In the genomic region with DNA sequence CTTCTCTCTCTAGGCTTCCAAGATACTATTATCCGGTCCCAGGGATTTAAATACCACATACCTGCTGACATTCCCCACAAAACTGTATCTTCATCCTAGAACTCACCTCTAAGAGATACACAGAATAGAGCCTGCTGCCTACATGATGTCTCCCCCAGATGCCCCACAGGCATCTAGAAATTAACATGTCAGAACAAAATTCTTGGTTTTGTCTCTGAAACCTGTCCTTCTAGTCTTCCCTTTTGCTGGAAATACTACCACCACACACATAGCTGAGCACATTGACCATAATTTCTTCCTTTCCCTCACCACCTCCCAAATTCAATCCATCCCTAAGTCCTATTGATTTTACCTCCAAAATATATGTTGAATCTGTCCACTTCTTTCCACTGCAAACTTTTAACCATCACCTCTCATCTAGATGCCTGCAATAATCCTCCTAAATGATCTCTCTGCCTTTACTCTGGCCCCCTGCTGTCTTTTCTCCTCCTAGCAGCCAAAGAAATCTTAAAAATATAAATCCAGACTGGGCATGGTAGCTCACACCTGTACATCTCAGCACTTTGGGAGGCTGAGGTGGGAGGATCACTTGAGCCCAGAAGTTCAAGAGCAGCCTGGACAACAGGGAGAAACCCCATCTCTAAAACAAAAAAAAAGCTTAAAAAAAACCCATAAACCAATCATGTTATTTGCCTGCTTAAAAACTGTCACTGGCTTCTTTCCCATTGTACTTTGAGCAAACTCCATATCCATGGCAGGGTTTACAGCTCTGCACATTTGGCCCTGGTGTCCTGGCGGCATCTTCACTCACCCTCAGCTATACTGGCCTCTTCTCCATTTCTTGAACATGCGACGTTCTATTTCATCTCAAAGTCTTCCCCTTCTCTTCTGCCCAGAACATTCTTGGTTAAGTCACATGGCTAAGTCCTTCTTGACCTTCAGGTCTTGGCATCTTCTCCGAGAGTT, we compare ENCODE assay signal across 10 cellular contexts. TPM values are rescaled to one million over a fixed set of nuclear protein-coding genes. Genes with fewer than 3 reads are reported as not detected.
A peak's percentile ranks its signal among the peaks of the same experiment; 100 is the strongest.
DNase-seq lines count a peak whose midpoint lies in the region; TF ChIP-seq lines count a peak whose summit lies in the region.
"Had no signal": no experiment of that assay in that cellular context is flagged by ENCODE, and none has a peak within 500 bp of the region (broad histone marks: within the 10 kb centered on the region; RNA-seq: fewer than 3 reads in every experiment).

No MANE protein-coding gene starts in this region.

- H3K36me3 ChIP-seq in brain microvascular endothelial cell (replicated peaks) = no peaks in the 10 kb centered on the region
- no peaks in the 10 kb centered on the region for H3K36me3 ChIP-seq in neural cell (ENCODE audit: insufficient read depth, low read length)
- H3K36me3 ChIP-seq in transverse colon = no peaks in the 10 kb centered on the region

- H3K79me2 ChIP-seq in neural cell (replicated peaks; ENCODE audit: insufficient read depth, low read length) = no peaks in the 10 kb centered on the region

- no peaks in the 10 kb centered on the region for H3K9me2 ChIP-seq in neural cell (ENCODE audit: insufficient read depth, low read length)

- no peaks in the 10 kb centered on the region for H3F3A ChIP-seq in neural cell (ENCODE audit: insufficient read depth, low read length, poor library complexity, severe bottlenecking)

- H4K20me1 ChIP-seq in neural cell (ENCODE audit: insufficient read depth) = no peaks in the 10 kb centered on the region

- H3K4me1 ChIP-seq in transverse colon = no peaks in the 10 kb centered on the region

- no peak overlapping the region for H3K4me3 ChIP-seq in brain microvascular endothelial cell (ENCODE audit: low read depth, low read length)
- no peak overlapping the region for H3K4me3 ChIP-seq in neural cell (ENCODE audit: low read length)
- H3K4me3 ChIP-seq in transverse colon = no peak overlapping the region
- H3K4me3 ChIP-seq in coronary artery = no peak overlapping the region

- H3K27ac ChIP-seq in brain microvascular endothelial cell (no peak overlapping the region), neural cell (ENCODE audit: low read length) (no peak overlapping the region), transverse colon (no peak overlapping the region), coronary artery (no peak overlapping the region)

- H3K4me2 ChIP-seq in neural cell (ENCODE audit: low read length) = no peak overlapping the region

- no peaks in the 10 kb centered on the region for H3K27me3 ChIP-seq in brain microvascular endothelial cell (replicated peaks)
- no peaks in the 10 kb centered on the region for H3K27me3 ChIP-seq in neural cell (ENCODE audit: insufficient read depth, low read depth, low read length)
- no peaks in the 10 kb centered on the region for H3K27me3 ChIP-seq in transverse colon

- no peak overlapping the region for H2AFZ ChIP-seq in neural cell (ENCODE audit: low read depth, low read length)

- in situ Hi-C loops in brain microvascular endothelial cell (cut with HindIII; ENCODE audit: low pct_ligation_motif_present, low sequenced_read_pairs) = no loop called here
- in situ Hi-C loops in transverse colon (cut with MboI; ENCODE audit: low pct_ligation_motif_present in 1 of 4, low pct_unique_long_range_greater_than_20kb in 1 of 4, low sequenced_read_pairs in 3 of 4) = loop anchor here in 1 of 4 donors (10.0 kb wide), 1 partner anchor 45 kb away; a partner anchor contains a TSS

- TF ChIP-seq EP300 in neural cell (conservative IDR thresholded peaks at IDR 0.05; ENCODE audit: poor library complexity, severe bottlenecking) (no peak), transverse colon (IDR thresholded peaks at IDR 0.05; ENCODE audit: low read depth) (no peak)

- TF ChIP-seq RAD21 in neural cell (conservative IDR thresholded peaks at IDR 0.05) = no peak

- TF ChIP-seq CTCF in brain microvascular endothelial cell (IDR thresholded peaks at IDR 0.05; ENCODE audit: low read depth, low read length, missing control alignments) = peak; percentile 58
- peak; percentile 24 for TF ChIP-seq CTCF in neural cell (IDR thresholded peaks at IDR 0.05; ENCODE audit: poor library complexity, severe bottlenecking)
- peak in 2 of 5 experiments; percentile 15 to 17 for TF ChIP-seq CTCF in transverse colon (IDR thresholded peaks at IDR 0.05)
- TF ChIP-seq CTCF in coronary artery (IDR thresholded peaks at IDR 0.05) = no peak

- intact Hi-C loops in transverse colon (cut with DNase I; ENCODE audit: low total_unique reads) = loop anchor here (10.0 kb wide), 1 partner anchor 45 kb away; a partner anchor contains a TSS

- DNase-seq in DMS114 treated with DMSO at 0.1 percent for 48 hours (lab: John Stamatoyannopoulos, UW; ENCODE audit: unreplicated experiment) (peak; percentile 23), M059J (ENCODE audit: low read depth) (peak; percentile 20), brain microvascular endothelial cell (no peak), transverse colon (no peak), coronary artery (ENCODE audit: low spot score) (no peak), mesenteric fat pad (ENCODE audit: low spot score) (no peak)
- no peak for DNase-seq in activated naive CD4-positive, alpha-beta T cell treated with Interleukin-2 at 50 U/mL for 16 hours
- DNase-seq: activated CD4-positive, alpha-beta T cell treated with anti-CD3 and anti-CD28 coated beads, Interleukin-2, amount 50 U/mL, for 1 hour; NK-92 treated with Interleukin-12 subunit alpha and Interleukin-12 subunit beta, amount 100 ng/mL, for 24 hours had no signal

- H3K9me3 ChIP-seq in neural cell (ENCODE audit: low read length) (no peaks in the 10 kb centered on the region), transverse colon (no peaks in the 10 kb centered on the region)

- no peak overlapping the region for H3K9ac ChIP-seq in neural cell (ENCODE audit: low read length)

- 59 to 60% methylated on average over 5 of the region's 5 CpGs for WGBS in transverse colon (ENCODE audit: low coverage in 1 of 2), 2 donors

- no peak for TF ChIP-seq POLR2A in transverse colon (IDR thresholded peaks at IDR 0.05)

TF ChIP-seq in neural cell, 6 proteins besides CTCF, POLR2A, EP300 and RAD21:
- TF ChIP-seq, protein P1, sequence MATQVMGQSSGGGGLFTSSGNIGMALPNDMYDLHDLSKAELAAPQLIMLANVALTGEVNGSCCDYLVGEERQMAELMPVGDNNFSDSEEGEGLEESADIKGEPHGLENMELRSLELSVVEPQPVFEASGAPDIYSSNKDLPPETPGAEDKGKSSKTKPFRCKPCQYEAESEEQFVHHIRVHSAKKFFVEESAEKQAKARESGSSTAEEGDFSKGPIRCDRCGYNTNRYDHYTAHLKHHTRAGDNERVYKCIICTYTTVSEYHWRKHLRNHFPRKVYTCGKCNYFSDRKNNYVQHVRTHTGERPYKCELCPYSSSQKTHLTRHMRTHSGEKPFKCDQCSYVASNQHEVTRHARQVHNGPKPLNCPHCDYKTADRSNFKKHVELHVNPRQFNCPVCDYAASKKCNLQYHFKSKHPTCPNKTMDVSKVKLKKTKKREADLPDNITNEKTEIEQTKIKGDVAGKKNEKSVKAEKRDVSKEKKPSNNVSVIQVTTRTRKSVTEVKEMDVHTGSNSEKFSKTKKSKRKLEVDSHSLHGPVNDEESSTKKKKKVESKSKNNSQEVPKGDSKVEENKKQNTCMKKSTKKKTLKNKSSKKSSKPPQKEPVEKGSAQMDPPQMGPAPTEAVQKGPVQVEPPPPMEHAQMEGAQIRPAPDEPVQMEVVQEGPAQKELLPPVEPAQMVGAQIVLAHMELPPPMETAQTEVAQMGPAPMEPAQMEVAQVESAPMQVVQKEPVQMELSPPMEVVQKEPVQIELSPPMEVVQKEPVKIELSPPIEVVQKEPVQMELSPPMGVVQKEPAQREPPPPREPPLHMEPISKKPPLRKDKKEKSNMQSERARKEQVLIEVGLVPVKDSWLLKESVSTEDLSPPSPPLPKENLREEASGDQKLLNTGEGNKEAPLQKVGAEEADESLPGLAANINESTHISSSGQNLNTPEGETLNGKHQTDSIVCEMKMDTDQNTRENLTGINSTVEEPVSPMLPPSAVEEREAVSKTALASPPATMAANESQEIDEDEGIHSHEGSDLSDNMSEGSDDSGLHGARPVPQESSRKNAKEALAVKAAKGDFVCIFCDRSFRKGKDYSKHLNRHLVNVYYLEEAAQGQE (IDR thresholded peaks at IDR 0.05; ENCODE audit: borderline replicate concordance) = no peak
- no peak for TF ChIP-seq TAF1 (IDR thresholded peaks at IDR 0.05; ENCODE audit: low read depth)
- TF ChIP-seq MXI1 (conservative IDR thresholded peaks at IDR 0.05; ENCODE audit: poor library complexity, severe bottlenecking) = no peak
- no peak for TF ChIP-seq POLR2AphosphoS5 (IDR thresholded peaks at IDR 0.05)
- TF ChIP-seq EZH2 (IDR thresholded peaks at IDR 0.05; ENCODE audit: borderline replicate concordance, insufficient read depth, low read length, poor library complexity, severe bottlenecking) = no peak
- no peak for TF ChIP-seq SMC3 (conservative IDR thresholded peaks at IDR 0.05; ENCODE audit: poor library complexity)

RNA-seq across cellular contexts. Expression of a gene that starts 6.2 kb away (rescaled TPM):
- total RNA-seq in M059J (2014; rRNA removed; shearing (Covaris generic)) = 22.7 and 26.4 TPM in 2 replicates
- polyA plus RNA-seq in neural cell = 11.1 and 14.5 TPM in 2 replicates
- 14.9 and 17.0 TPM in 2 replicates for polyA minus RNA-seq in neural cell
- total RNA-seq in transverse colon = 10 to 100 TPM; 10.5 to 29.1 (median 12.5) TPM
- total RNA-seq in mesenteric fat pad = 15.3 TPM

RNA-seq across cellular contexts. Expression of a gene that starts 47.6 kb away (rescaled TPM):
- 3,501 and 4,716 TPM in 2 replicates for total RNA-seq in M059J (2014; rRNA removed; shearing (Covaris generic))
- polyA plus RNA-seq in neural cell = 0.35 and 1.8 TPM in 2 replicates
- not detected in 2 replicates for polyA minus RNA-seq in neural cell
- total RNA-seq in transverse colon (10 to 100 TPM in 2 of 4 donors, 1 to 10 TPM in 2; 1.2 to 28.1 (median 14.2) TPM), mesenteric fat pad (126 TPM)

RNA-seq across cellular contexts. Expression of a gene that starts 53.5 kb away (rescaled TPM):
- total RNA-seq in M059J (2014; rRNA removed; shearing (Covaris generic)) = 54.4 and 59.1 TPM in 2 replicates
- polyA plus RNA-seq in neural cell = 149 and 171 TPM in 2 replicates
- polyA minus RNA-seq in neural cell = 135 and 147 TPM in 2 replicates
- 10 to 100 TPM; 11.3 to 65.3 (median 47.6) TPM for total RNA-seq in transverse colon
- 84.2 TPM for total RNA-seq in mesenteric fat pad

Comparison
In these comparisons a context has a peak if more than half of its experiments do, and no peak if none do; other contexts are left out.
1. DNase-seq: peak in DMS114 treated with DMSO at 0.1 percent for 48 hours (single experiment) and M059J (single experiment); none in brain microvascular endothelial cell (single experiment), transverse colon (single experiment), coronary artery (single experiment), activated naive CD4-positive, alpha-beta T cell treated with Interleukin-2 at 50 U/mL for 16 hours (single experiment) and mesenteric fat pad (single experiment).
2. RNA of a gene that starts 47.6 kb away (total RNA-seq): 3,501 to 4,716 TPM in M059J; 126 TPM in mesenteric fat pad (single experiment) and 1.2 to 28.1 TPM in transverse colon; every median in the first group is over 10 times any median in the second.